Comparison of ENCODE assay signal across 2 cellular contexts in the genomic region with DNA sequence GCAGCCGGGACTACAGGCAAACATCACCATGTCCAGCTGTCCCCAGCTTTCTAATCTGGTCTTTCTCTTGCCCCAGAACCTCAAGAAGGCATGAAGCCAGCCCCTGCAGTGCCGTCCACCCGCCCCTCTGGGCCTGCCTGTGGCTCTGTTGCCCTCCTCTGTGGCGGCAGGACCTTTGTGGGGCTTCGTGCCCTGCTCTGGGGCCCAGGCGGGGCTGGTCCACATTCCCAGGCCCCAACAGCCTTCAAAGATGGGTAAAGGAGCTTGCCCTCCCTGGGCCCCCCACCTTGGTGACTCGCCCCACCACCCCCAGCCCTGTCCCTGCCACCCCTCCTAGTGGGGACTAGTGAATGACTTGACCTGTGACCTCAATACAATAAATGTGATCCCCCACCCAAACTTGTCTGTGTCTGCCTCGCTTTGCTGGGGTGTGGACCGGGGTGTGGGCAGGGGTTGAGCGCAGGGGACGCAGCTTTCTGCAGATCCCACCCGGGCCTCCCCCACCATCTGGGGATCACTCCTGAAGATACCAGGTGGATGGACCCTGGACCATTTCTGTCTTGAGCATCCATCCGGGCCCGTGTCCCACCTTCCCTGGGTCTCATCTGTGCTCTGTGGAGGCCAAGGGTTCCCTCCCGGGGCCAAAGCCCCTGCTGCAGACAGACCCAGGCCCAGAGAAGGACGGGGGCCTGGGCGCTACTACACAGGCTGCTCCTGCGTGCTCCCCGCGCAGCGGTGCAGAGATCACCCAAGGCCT.
TF ChIP-seq lines count a peak whose summit lies in the region.

No MANE protein-coding gene starts in this region.

TF ChIP-seq in GM12878, 131 proteins besides CTCF, POLR2A, EP300 and RAD21:
- TF ChIP-seq RAD51 (IDR thresholded peaks at IDR 0.05) (no peak), RELB (IDR thresholded peaks at IDR 0.05; ENCODE audit: low read depth) (no peak), SPI1 (IDR thresholded peaks at IDR 0.05; ENCODE audit: borderline replicate concordance, insufficient read depth, low read depth, low read length) (no peak), IKZF2 (IDR thresholded peaks at IDR 0.05) (no peak), TCF3 (IDR thresholded peaks at IDR 0.05; ENCODE audit: borderline replicate concordance, insufficient read depth, low read depth, low read length) (no peak), GATAD2B (conservative IDR thresholded peaks at IDR 0.05; ENCODE audit: low read depth) (no peak), BMI1 (IDR thresholded peaks at IDR 0.05; ENCODE audit: borderline replicate concordance) (no peak)
- TF ChIP-seq, protein P1, sequence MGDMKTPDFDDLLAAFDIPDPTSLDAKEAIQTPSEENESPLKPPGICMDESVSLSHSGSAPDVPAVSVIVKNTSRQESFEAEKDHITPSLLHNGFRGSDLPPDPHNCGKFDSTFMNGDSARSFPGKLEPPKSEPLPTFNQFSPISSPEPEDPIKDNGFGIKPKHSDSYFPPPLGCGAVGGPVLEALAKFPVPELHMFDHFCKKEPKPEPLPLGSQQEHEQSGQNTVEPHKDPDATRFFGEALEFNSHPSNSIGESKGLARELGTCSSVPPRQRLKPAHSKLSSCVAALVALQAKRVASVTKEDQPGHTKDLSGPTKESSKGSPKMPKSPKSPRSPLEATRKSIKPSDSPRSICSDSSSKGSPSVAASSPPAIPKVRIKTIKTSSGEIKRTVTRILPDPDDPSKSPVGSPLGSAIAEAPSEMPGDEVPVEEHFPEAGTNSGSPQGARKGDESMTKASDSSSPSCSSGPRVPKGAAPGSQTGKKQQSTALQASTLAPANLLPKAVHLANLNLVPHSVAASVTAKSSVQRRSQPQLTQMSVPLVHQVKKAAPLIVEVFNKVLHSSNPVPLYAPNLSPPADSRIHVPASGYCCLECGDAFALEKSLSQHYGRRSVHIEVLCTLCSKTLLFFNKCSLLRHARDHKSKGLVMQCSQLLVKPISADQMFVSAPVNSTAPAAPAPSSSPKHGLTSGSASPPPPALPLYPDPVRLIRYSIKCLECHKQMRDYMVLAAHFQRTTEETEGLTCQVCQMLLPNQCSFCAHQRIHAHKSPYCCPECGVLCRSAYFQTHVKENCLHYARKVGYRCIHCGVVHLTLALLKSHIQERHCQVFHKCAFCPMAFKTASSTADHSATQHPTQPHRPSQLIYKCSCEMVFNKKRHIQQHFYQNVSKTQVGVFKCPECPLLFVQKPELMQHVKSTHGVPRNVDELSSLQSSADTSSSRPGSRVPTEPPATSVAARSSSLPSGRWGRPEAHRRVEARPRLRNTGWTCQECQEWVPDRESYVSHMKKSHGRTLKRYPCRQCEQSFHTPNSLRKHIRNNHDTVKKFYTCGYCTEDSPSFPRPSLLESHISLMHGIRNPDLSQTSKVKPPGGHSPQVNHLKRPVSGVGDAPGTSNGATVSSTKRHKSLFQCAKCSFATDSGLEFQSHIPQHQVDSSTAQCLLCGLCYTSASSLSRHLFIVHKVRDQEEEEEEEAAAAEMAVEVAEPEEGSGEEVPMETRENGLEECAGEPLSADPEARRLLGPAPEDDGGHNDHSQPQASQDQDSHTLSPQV (IDR thresholded peaks at IDR 0.05): no peak
- TF ChIP-seq, protein P2, sequence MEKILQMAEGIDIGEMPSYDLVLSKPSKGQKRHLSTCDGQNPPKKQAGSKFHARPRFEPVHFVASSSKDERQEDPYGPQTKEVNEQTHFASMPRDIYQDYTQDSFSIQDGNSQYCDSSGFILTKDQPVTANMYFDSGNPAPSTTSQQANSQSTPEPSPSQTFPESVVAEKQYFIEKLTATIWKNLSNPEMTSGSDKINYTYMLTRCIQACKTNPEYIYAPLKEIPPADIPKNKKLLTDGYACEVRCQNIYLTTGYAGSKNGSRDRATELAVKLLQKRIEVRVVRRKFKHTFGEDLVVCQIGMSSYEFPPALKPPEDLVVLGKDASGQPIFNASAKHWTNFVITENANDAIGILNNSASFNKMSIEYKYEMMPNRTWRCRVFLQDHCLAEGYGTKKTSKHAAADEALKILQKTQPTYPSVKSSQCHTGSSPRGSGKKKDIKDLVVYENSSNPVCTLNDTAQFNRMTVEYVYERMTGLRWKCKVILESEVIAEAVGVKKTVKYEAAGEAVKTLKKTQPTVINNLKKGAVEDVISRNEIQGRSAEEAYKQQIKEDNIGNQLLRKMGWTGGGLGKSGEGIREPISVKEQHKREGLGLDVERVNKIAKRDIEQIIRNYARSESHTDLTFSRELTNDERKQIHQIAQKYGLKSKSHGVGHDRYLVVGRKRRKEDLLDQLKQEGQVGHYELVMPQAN (conservative IDR thresholded peaks at IDR 0.05): no peak
- TF ChIP-seq, protein P3, sequence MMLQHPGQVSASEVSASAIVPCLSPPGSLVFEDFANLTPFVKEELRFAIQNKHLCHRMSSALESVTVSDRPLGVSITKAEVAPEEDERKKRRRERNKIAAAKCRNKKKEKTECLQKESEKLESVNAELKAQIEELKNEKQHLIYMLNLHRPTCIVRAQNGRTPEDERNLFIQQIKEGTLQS (IDR thresholded peaks at IDR 0.05; ENCODE audit: borderline replicate concordance, extremely low read depth, low read depth, low read length): no peak
- TF ChIP-seq, protein P4, sequence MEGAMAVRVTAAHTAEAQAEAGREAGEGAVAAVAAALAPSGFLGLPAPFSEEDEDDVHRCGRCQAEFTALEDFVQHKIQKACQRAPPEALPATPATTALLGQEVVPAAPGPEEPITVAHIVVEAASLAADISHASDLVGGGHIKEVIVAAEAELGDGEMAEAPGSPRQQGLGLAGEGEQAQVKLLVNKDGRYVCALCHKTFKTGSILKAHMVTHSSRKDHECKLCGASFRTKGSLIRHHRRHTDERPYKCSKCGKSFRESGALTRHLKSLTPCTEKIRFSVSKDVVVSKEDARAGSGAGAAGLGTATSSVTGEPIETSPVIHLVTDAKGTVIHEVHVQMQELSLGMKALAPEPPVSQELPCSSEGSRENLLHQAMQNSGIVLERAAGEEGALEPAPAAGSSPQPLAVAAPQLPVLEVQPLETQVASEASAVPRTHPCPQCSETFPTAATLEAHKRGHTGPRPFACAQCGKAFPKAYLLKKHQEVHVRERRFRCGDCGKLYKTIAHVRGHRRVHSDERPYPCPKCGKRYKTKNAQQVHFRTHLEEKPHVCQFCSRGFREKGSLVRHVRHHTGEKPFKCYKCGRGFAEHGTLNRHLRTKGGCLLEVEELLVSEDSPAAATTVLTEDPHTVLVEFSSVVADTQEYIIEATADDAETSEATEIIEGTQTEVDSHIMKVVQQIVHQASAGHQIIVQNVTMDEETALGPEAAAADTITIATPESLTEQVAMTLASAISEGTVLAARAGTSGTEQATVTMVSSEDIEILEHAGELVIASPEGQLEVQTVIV (IDR thresholded peaks at IDR 0.05; ENCODE audit: borderline replicate concordance, partially characterized antibody): no peak

TF ChIP-seq in neural cell, 6 proteins besides CTCF, POLR2A, EP300 and RAD21:
- TF ChIP-seq POLR2AphosphoS5 (IDR thresholded peaks at IDR 0.05): peak; percentile 25
- no peak for TF ChIP-seq REST (IDR thresholded peaks at IDR 0.05; ENCODE audit: borderline replicate concordance)
- TF ChIP-seq SMC3 (conservative IDR thresholded peaks at IDR 0.05; ENCODE audit: poor library complexity): no peak
- TF ChIP-seq EZH2 (IDR thresholded peaks at IDR 0.05; ENCODE audit: borderline replicate concordance, insufficient read depth, low read length, poor library complexity, severe bottlenecking): no peak
